ENCODE assay signal across 9 cellular contexts in genomic region chr4:95379633-95380032, GRCh38.
"Had no signal": no experiment of that assay in that cellular context is flagged by ENCODE, and none has a peak within 500 bp of the region (broad histone marks: within the 10 kb centered on the region; RNA-seq: fewer than 3 reads in every experiment).

No MANE protein-coding gene starts in this region.

- H3K27ac Mint-ChIP-seq: HFFc6 had no signal

- H3K9ac ChIP-seq: GM23248 had no signal

- H2AFZ ChIP-seq: GM23248 had no signal

- FAIRE-seq: HTR-8/SVneo had no signal

- H3K27ac ChIP-seq: GM23248 had no signal

- H3K9me3 ChIP-seq: HAP-1 had no signal

- H3K4me3 ChIP-seq: GM23248, HAP-1 had no signal

- H3K4me3 Mint-ChIP-seq: HFFc6 had no signal

- ATAC-seq: HCT116 had no signal

- H3K36me3 ChIP-seq: HAP-1 had no signal

- DNase-seq: GM23248, GOT3, H7, HFFc6, IMR-90, KBM-7 had no signal

- H3K9me3 Mint-ChIP-seq: HFFc6 had no signal
